ENCODE assay signal across 16 cellular contexts in the genomic region with DNA sequence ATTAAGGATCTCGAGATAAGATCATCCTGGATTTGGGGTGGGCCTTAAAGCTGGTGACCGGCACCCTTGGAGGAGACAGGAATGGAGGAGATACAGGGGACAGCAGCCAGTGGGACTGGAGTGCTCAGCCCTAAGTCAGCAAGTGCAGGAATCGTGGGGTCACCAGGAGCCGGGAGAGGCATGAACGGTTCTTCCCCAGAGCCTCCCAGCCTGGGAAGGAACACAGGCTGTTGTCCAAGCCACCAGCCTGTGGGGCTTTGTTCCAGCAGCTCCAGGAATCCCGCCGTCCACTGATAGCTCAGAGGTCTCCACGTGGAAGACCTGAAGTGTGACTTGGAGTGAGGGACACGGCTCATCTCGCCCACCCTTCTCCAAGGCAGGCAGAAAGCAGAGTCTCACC. TPM values are rescaled to one million over a fixed set of nuclear protein-coding genes. Genes with fewer than 3 reads are reported as not detected.
DNase-seq lines count a peak whose midpoint lies in the region; ATAC-seq, FAIRE-seq and TF ChIP-seq lines count a peak whose summit lies in the region.
"Had no signal": no experiment of that assay in that cellular context is flagged by ENCODE, and none has a peak within 500 bp of the region (broad histone marks: within the 10 kb centered on the region; RNA-seq: fewer than 3 reads in every experiment).

No MANE protein-coding gene starts in this region.

- H3K27me3 ChIP-seq in HepG2 (ENCODE audit: control insufficient read depth in 1 of 2, insufficient read depth in 2 of 2, low read length in 2 of 2) (no peaks in the 10 kb centered on the region; a peak in 1 of 5 replicates), right lobe of liver (no peaks in the 10 kb centered on the region), H1 (replicated peaks in 1 of 4; ENCODE audit: control insufficient read depth in 3 of 4, extremely low read depth in 1 of 4, insufficient read depth in 3 of 4, low read length in 3 of 4) (no peaks in the 10 kb centered on the region; a peak in 1 of 7 replicates), osteoblast (ENCODE audit: insufficient read depth, low read length) (no peaks in the 10 kb centered on the region), H7 (ENCODE audit: control insufficient read depth, insufficient read depth, low read length) (no peaks in the 10 kb centered on the region)

- H2BK20ac ChIP-seq in H1 (ENCODE audit: low read length) = no peak overlapping the region

- peaks cover 20% of the 10 kb centered on the region for H3K36me3 Mint-ChIP-seq in activated T-helper 17 cell treated with anti-CD3 and anti-CD28 coated beads, Interleukin-2, amount 50 U/mL, for 72 hours (ENCODE audit: low read depth)

- H3K4me3 ChIP-seq in HepG2 (replicated peaks in 1 of 3; ENCODE audit: insufficient read depth in 1 of 3, low read depth in 2 of 3, low read length in 3 of 3) = no peak overlapping the region
- H3K4me3 ChIP-seq in right lobe of liver = no peak overlapping the region
- no peak overlapping the region for H3K4me3 ChIP-seq in H1 (ENCODE audit: extremely low read depth in 1 of 4, insufficient read depth in 2 of 4, low read depth in 3 of 4, low read length in 4 of 4)
- no peak overlapping the region for H3K4me3 ChIP-seq in osteoblast (ENCODE audit: insufficient read depth, low read length)
- H3K4me3 ChIP-seq in H7 (ENCODE audit: insufficient read depth, low read depth, low read length) = no peak overlapping the region

- TF ChIP-seq POLR2A in HepG2 (IDR thresholded peaks at IDR 0.05; ENCODE audit: insufficient read depth in 1 of 2, low read depth in 2 of 2, low read length in 2 of 2) = no peak
- TF ChIP-seq POLR2A in right lobe of liver (IDR thresholded peaks at IDR 0.05) = no peak
- TF ChIP-seq POLR2A in H1 (IDR thresholded peaks at IDR 0.05; ENCODE audit: control extremely low read depth in 1 of 2, low read depth in 2 of 2, low read length in 2 of 2) = no peak

- no peaks in the 10 kb centered on the region for H3K27me3 Mint-ChIP-seq in activated T-helper 17 cell treated with anti-CD3 and anti-CD28 coated beads, Interleukin-2, amount 50 U/mL, for 72 hours

- TF ChIP-seq RAD21 in HepG2 (CRISPR knock-in tag; IDR thresholded peaks at IDR 0.05) (no peak), H1 (IDR thresholded peaks at IDR 0.05 in 1 of 2, conservative IDR thresholded peaks at IDR 0.05 in 1 of 2; ENCODE audit: low read depth in 2 of 2, low read length in 2 of 2) (no peak)

- peaks cover 8% of the 10 kb centered on the region for H3K4me1 Mint-ChIP-seq in activated T-helper 17 cell treated with anti-CD3 and anti-CD28 coated beads, Interleukin-2, amount 50 U/mL, for 72 hours

- H4K8ac ChIP-seq in H1 (ENCODE audit: extremely low read depth, insufficient read depth, low read length) = no peak overlapping the region

- in situ Hi-C loops in HepG2 (cut with HindIII; ENCODE audit: extremely low pct_ligation_motif_present, low pct_unique_long_range_greater_than_20kb) (no loop called here), G401 (cut with HindIII; ENCODE audit: low sequenced_read_pairs) (no loop called here)

- H2AFZ ChIP-seq in HepG2 (ENCODE audit: low read length) = peak overlapping the region; percentile 42
- H2AFZ ChIP-seq in H1 (ENCODE audit: low read length) = no peak overlapping the region
- H2AFZ ChIP-seq in osteoblast (ENCODE audit: low read length) = no peak overlapping the region

- H3K9me3 ChIP-seq in HepG2 (ENCODE audit: low read length) (no peaks in the 10 kb centered on the region), right lobe of liver (no peaks in the 10 kb centered on the region), H1 (ENCODE audit: insufficient read depth in 2 of 2, low read depth in 1 of 2, low read length in 1 of 2) (no peaks in the 10 kb centered on the region), osteoblast (ENCODE audit: low read depth, low read length) (no peaks in the 10 kb centered on the region)
- H3K9me3 ChIP-seq: Caco-2 had no signal

- no peaks in the 10 kb centered on the region for H3K9me3 Mint-ChIP-seq in activated T-helper 17 cell treated with anti-CD3 and anti-CD28 coated beads, Interleukin-2, amount 50 U/mL, for 72 hours
- H3K9me3 Mint-ChIP-seq: CD14-positive monocyte; CD8-positive, alpha-beta memory T cell had no signal

- peaks cover 6% of the 10 kb centered on the region; the same call in 1 of the 2 replicates for H3K23me2 ChIP-seq in H1 (ENCODE audit: low read depth, low read length)

- TF ChIP-seq EP300 in HepG2 (IDR thresholded peaks at IDR 0.05; ENCODE audit: low read depth in 2 of 2, low read length in 2 of 2) (no peak), HepG2 (CRISPR knock-in tag; IDR thresholded peaks at IDR 0.05; ENCODE audit: borderline replicate concordance) (no peak), H1 (IDR thresholded peaks at IDR 0.05; ENCODE audit: borderline replicate concordance in 1 of 2, low read depth in 2 of 2, low read length in 2 of 2) (no peak)

- POLR2A ChIA-PET in HepG2 (lab: Yijun Ruan, JAX) (interaction anchor here (0.7 kb wide), 1 partner anchor 48 kb away, joined by 3 read pairs; the partner anchor contains the start of gene RAB40B), H1 (lab: Charles Lee; ENCODE audit: partially characterized antibody) (interaction anchor here (0.5 kb wide), 1 partner anchor 39 kb away, joined by 3 read pairs; no protein-coding TSS in a partner anchor)

- no peak for TF ChIP-seq CTCF in HepG2 (CRISPR knock-in tag; IDR thresholded peaks at IDR 0.05)
- TF ChIP-seq CTCF in right lobe of liver (IDR thresholded peaks at IDR 0.05) = no peak
- no peak for TF ChIP-seq CTCF in H1 (IDR thresholded peaks at IDR 0.05; ENCODE audit: control extremely low read depth in 1 of 3, insufficient read depth in 1 of 3, low read depth in 1 of 3, low read length in 3 of 3)
- TF ChIP-seq CTCF in osteoblast (IDR thresholded peaks at IDR 0.05; ENCODE audit: extremely low read depth, low read depth, low read length) = no peak

- intact Hi-C loops in HepG2 (cut with micrococcal nuclease; ENCODE audit: unreplicated experiment) = no loop called here
- intact Hi-C loops in right lobe of liver (cut with DNase I) = no loop called here

- no TSS peak for BruUV-seq in HepG2 (replicated peaks; lab: Mats Ljungman, UMichigan)

- no peaks in the 10 kb centered on the region; the same call in 1 of the 2 replicates for H3K79me1 ChIP-seq in H1 (ENCODE audit: low read depth, low read length)

- H3K4me2 ChIP-seq in HepG2 (ENCODE audit: low read depth, low read length) = 0 out of 2 replicates have a peak overlapping the region, but pooled peaks have one; percentile 16
- no peak overlapping the region for H3K4me2 ChIP-seq in H1 (ENCODE audit: insufficient read depth in 1 of 2, low read depth in 2 of 2, low read length in 2 of 2)
- no peak overlapping the region for H3K4me2 ChIP-seq in osteoblast (ENCODE audit: insufficient read depth, low read length)

- no peak overlapping the region for H4K5ac ChIP-seq in H1 (ENCODE audit: insufficient read length, low read depth, low read length)

- H4K20me1 ChIP-seq in HepG2 (ENCODE audit: insufficient read depth, low read length) = peaks cover 20% of the 10 kb centered on the region
- peaks cover 5 to 7% of the 10 kb centered on the region in 2 experiments for H4K20me1 ChIP-seq in H1 (replicated peaks in 1 of 2; ENCODE audit: control insufficient read depth in 1 of 2, insufficient read depth in 2 of 2, low read length in 2 of 2)
- peaks cover 19% of the 10 kb centered on the region for H4K20me1 ChIP-seq in osteoblast (ENCODE audit: insufficient read depth, low read length)

- 33% methylated on average over 7 of the region's 10 CpGs for WGBS in HepG2 (ENCODE audit: low lambda C conversion rate)
- WGBS in right lobe of liver (ENCODE audit: insufficient coverage, low coverage, low lambda C conversion rate, missing lambda C conversion rate) = 80% methylated on average over 7 of the region's 10 CpGs
- WGBS in H1 (ENCODE audit: extremely low coverage in 1 of 2, insufficient coverage in 1 of 2, insufficient read length in 1 of 2, insufficient replicate concordance in 2 of 2, low coverage in 1 of 2, low lambda C conversion rate in 2 of 2, missing lambda C conversion rate in 1 of 2), 2 experiments = 86% methylated on average over 10 of the region's 10 CpGs; no CpG with 5 or more reads in 1 of the 2 experiments

- H3K27ac Mint-ChIP-seq in activated T-helper 17 cell treated with anti-CD3 and anti-CD28 coated beads, Interleukin-2, amount 50 U/mL, for 72 hours = peak overlapping the region; percentile 72

- H3K4me1 ChIP-seq in HepG2 (ENCODE audit: insufficient read depth, low read length) = peaks cover 57% of the 10 kb centered on the region
- peaks cover 0 to 18% (median 4%) of the 10 kb centered on the region in 4 donors for H3K4me1 ChIP-seq in right lobe of liver
- H3K4me1 ChIP-seq in H1 (replicated peaks in 1 of 4; ENCODE audit: control insufficient read depth in 3 of 4, insufficient read depth in 4 of 4, low read length in 3 of 4) = peaks cover 0 to 8% (median 3%) of the 10 kb centered on the region in 4 experiments; a peak in 5 of 7 replicates
- peaks cover 10% of the 10 kb centered on the region for H3K4me1 ChIP-seq in osteoblast (ENCODE audit: insufficient read depth, low read length)

- H2BK120ac ChIP-seq in H1 (replicated peaks; ENCODE audit: low read depth, low read length) = no peak overlapping the region

- 0 out of 2 replicates have a peak overlapping the region, but pooled peaks have one; percentile 12 for H2BK15ac ChIP-seq in H1 (ENCODE audit: low read length)

- no peak for FAIRE-seq in HepG2 (lab: Jason Lieb, UNC)
- FAIRE-seq in H1 (lab: Jason Lieb, UNC) = no peak
- FAIRE-seq: A204.1, H54, HTR-8/SVneo had no signal

- ATAC-seq in HepG2 (no peak), right lobe of liver (no peak), HG02840 (IDR thresholded peaks at IDR 0.05; ENCODE audit: low FRiP score, unreplicated experiment) (no peak)
- no peak for ATAC-seq in activated T-helper 17 cell treated with anti-CD3 and anti-CD28 coated beads, Interleukin-2, amount 50 U/mL, for 72 hours (replicated peaks)

- no peak overlapping the region for H4K91ac ChIP-seq in H1 (replicated peaks; ENCODE audit: insufficient read length, low read length)

- H3K23ac ChIP-seq in H1 (ENCODE audit: insufficient read length) = no peak overlapping the region

- no peak overlapping the region for H3K4ac ChIP-seq in H1 (replicated peaks; ENCODE audit: insufficient read length, low read depth, low read length)

- no peak overlapping the region for H3K14ac ChIP-seq in H1 (ENCODE audit: insufficient read length)

- H2BK5ac ChIP-seq in H1 (ENCODE audit: low read depth, low read length) = no peak overlapping the region

- H3K79me2 ChIP-seq in HepG2 (ENCODE audit: insufficient read depth, low read length) (peaks cover 21% of the 10 kb centered on the region), H1 (ENCODE audit: control insufficient read depth in 1 of 2, insufficient read depth in 2 of 2, low read length in 2 of 2) (peaks cover 12 to 21% of the 10 kb centered on the region in 2 experiments), osteoblast (ENCODE audit: insufficient read depth, low read length) (peaks cover 22% of the 10 kb centered on the region)

- H3K36me3 ChIP-seq in HepG2 (replicated peaks in 1 of 2; ENCODE audit: control insufficient read depth in 1 of 2, insufficient read depth in 2 of 2, low read length in 2 of 2) (no peaks in the 10 kb centered on the region), right lobe of liver (no peaks in the 10 kb centered on the region), H1 (ENCODE audit: control insufficient read depth in 2 of 4, insufficient read depth in 4 of 4, low read length in 3 of 4) (no peaks in the 10 kb centered on the region), osteoblast (ENCODE audit: insufficient read depth, low read length) (no peaks in the 10 kb centered on the region), H7 (replicated peaks; ENCODE audit: control insufficient read depth, insufficient read depth, low read length) (no peaks in the 10 kb centered on the region)

- no peak overlapping the region for H3K56ac ChIP-seq in H1 (replicated peaks; ENCODE audit: insufficient read length, low read depth, low read length)

- CTCF ChIA-PET in HepG2 (lab: Yijun Ruan, JAX; ENCODE audit: low intra/inter-chr PET ratio, low total read pairs) (no interaction called here), H1 (lab: Charles Lee; ENCODE audit: partially characterized antibody) (interaction anchor here (0.7 to 0.8 kb wide), 2 partner anchors 12 to 82 kb away, joined by 3 to 4 read pairs; no protein-coding TSS in a partner anchor)

- H3K4me3 Mint-ChIP-seq in activated T-helper 17 cell treated with anti-CD3 and anti-CD28 coated beads, Interleukin-2, amount 50 U/mL, for 72 hours = peak overlapping the region; percentile 83
- H3K4me3 Mint-ChIP-seq: CD14-positive monocyte had no signal

- H3K27ac ChIP-seq in HepG2 (ENCODE audit: extremely low read length, insufficient read depth, low read length) (no peak overlapping the region), right lobe of liver (no peak overlapping the region), H1 (ENCODE audit: low read depth, low read length) (no peak overlapping the region), osteoblast (ENCODE audit: low read depth, low read length) (no peak overlapping the region)

- H3K9ac ChIP-seq in HepG2 (ENCODE audit: insufficient read depth, low read depth, low read length) = no peak overlapping the region
- no peak overlapping the region for H3K9ac ChIP-seq in H1 (replicated peaks in 1 of 4; ENCODE audit: extremely low read depth in 1 of 4, low read depth in 3 of 4, low read length in 3 of 4)

- H2BK12ac ChIP-seq in H1 (ENCODE audit: low read depth, low read length) = no peak overlapping the region

- H2AK5ac ChIP-seq in H1 (ENCODE audit: low read depth, low read length) = no peak overlapping the region

- H3K18ac ChIP-seq in H1 (ENCODE audit: extremely low read depth, low read length) = no peak overlapping the region

- DNase-seq in HepG2 (ENCODE audit: low spot score) = no peak
- DNase-seq in right lobe of liver = no peak
- no peak for DNase-seq in H1 (ENCODE audit: low read depth in 1 of 2, low spot score in 2 of 2)
- DNase-seq in osteoblast (ENCODE audit: insufficient read length, low spot score, missing footprints) = peak; percentile 66
- DNase-seq in G401 (ENCODE audit: low spot score) = no peak
- DNase-seq in H7 = no peak
- DNase-seq: Caco-2; CD8-positive, alpha-beta memory T cell; DND-41; KBM-7 had no signal

RNA-seq across cellular contexts. Expression of gene WDR45B, which starts 2.5 kb away (rescaled TPM):
- 86.2 and 88.8 TPM in 2 replicates for total RNA-seq in HepG2 (2016; rRNA removed; fragmentation: Illumina TruSeq; extraction: Trizol)
- total RNA-seq in HepG2 (2016; cell fraction: cytosol; rRNA removed; fragmentation: Illumina TruSeq; extraction: Trizol; ENCODE audit: low read depth) = 59.9 and 62.3 TPM in 2 replicates
- 80.2 and 87.6 TPM in 2 replicates for total RNA-seq in HepG2 (2016; cell fraction: insoluble cytoplasmic fraction; rRNA removed; fragmentation: Illumina TruSeq; extraction: Trizol)
- total RNA-seq in HepG2 (2016; cell fraction: membrane; rRNA removed; fragmentation: Illumina TruSeq; extraction: Trizol) = 148 and 149 TPM in 2 replicates
- 45.2 and 55.4 TPM in 2 replicates for total RNA-seq in HepG2 (2016; cell fraction: nucleus; rRNA removed; fragmentation: Illumina TruSeq; extraction: Trizol)
- polyA plus RNA-seq in HepG2 (2011; rRNA removed) = 153 and 155 TPM in 2 replicates
- polyA plus RNA-seq in HepG2 (2011; cell fraction: cytosol; rRNA removed) = 121 and 131 TPM in 2 replicates
- polyA plus RNA-seq in HepG2 (2011; cell fraction: nucleus; rRNA removed) = 186 and 214 TPM in 2 replicates
- polyA plus RNA-seq in HepG2 (2012) = 124 and 164 TPM in 2 replicates
- 65.9 and 70.7 TPM in 2 replicates for polyA plus RNA-seq in HepG2 (2016; cell fraction: cytosol; fragmentation: Illumina TruSeq; extraction: Trizol; ENCODE audit: low read depth)
- polyA plus RNA-seq in HepG2 (2016; cell fraction: insoluble cytoplasmic fraction; fragmentation: Illumina TruSeq; extraction: Trizol; ENCODE audit: low read depth) = 89.4 and 101 TPM in 2 replicates
- 129 and 138 TPM in 2 replicates for polyA plus RNA-seq in HepG2 (2016; cell fraction: membrane; fragmentation: Illumina TruSeq; extraction: Trizol; ENCODE audit: low read depth)
- polyA plus RNA-seq in HepG2 (2016; cell fraction: nucleus; fragmentation: Illumina TruSeq; extraction: Trizol; ENCODE audit: insufficient read depth, low read depth) = 81.4 and 81.5 TPM in 2 replicates
- polyA minus RNA-seq in HepG2 (2011; rRNA and poly(A)+ RNA removed; ENCODE audit: low replicate concordance) = 68.7 and 113 TPM in 2 replicates
- polyA minus RNA-seq in HepG2 (2011; cell fraction: cytosol; rRNA and poly(A)+ RNA removed) = 60.7 and 64.4 TPM in 2 replicates
- 61.5 and 68.1 TPM in 2 replicates for polyA minus RNA-seq in HepG2 (2011; cell fraction: nucleus; rRNA and poly(A)+ RNA removed)
- total RNA-seq in right lobe of liver = 10 to 100 TPM; 27.7 to 40.7 (median 31.6) TPM
- 100 to 1,000 TPM in 1 of 2 donors, 10 to 100 TPM in 1; 66.0 to 204 TPM for total RNA-seq in activated T-helper 17 cell treated with anti-CD3 and anti-CD28 coated beads, Interleukin-2, amount 50 U/mL, for 72 hours
- total RNA-seq in H1 (2021; fragmentation: NEBNext Ultra II Directional; extraction: Animal tissue kit (Norgen Biotek cat#: 25700)) = 82.0 and 88.8 TPM in 2 replicates
- polyA plus RNA-seq in H1 (2011; rRNA removed) = 100 and 101 TPM in 2 replicates
- polyA plus RNA-seq in H1 (2011; cell fraction: cytosol; rRNA removed) = 110 TPM
- 107 TPM for polyA plus RNA-seq in H1 (2011; cell fraction: nucleus; rRNA removed)
- 81.1 to 86.2 TPM (median 86.2 TPM) in 4 replicates for polyA plus RNA-seq in H1 (2012, experiment 1 of 2)
- polyA plus RNA-seq in H1 (2012, experiment 2 of 2) = 57.9 TPM
- polyA plus RNA-seq in H1 (2013, experiment 1 of 2) = 70.1 TPM
- polyA plus RNA-seq in H1 (2013, experiment 2 of 2) = 72.8 TPM
- 93.1 and 96.5 TPM in 2 replicates for polyA minus RNA-seq in H1 (2011; rRNA and poly(A)+ RNA removed)
- polyA minus RNA-seq in H1 (2011; cell fraction: cytosol; rRNA and poly(A)+ RNA removed) = 50.5 TPM
- 34.8 TPM for polyA minus RNA-seq in H1 (2011; cell fraction: nucleus; rRNA and poly(A)+ RNA removed)
- 66.2 and 66.3 TPM in 2 replicates for total RNA-seq in osteoblast
- total RNA-seq in G401 (2014; rRNA removed; shearing (Covaris generic)) = 109 and 117 TPM in 2 replicates
- 131 and 150 TPM in 2 replicates for total RNA-seq in H7 (2014; rRNA removed; shearing (Covaris generic))

RNA-seq across cellular contexts. Expression of gene RAB40B, which starts 47.8 kb away (rescaled TPM):
- 4.4 and 6.2 TPM in 2 replicates for total RNA-seq in HepG2 (2016; rRNA removed; fragmentation: Illumina TruSeq; extraction: Trizol)
- total RNA-seq in HepG2 (2016; cell fraction: cytosol; rRNA removed; fragmentation: Illumina TruSeq; extraction: Trizol; ENCODE audit: low read depth) = 8.6 and 11.9 TPM in 2 replicates
- total RNA-seq in HepG2 (2016; cell fraction: insoluble cytoplasmic fraction; rRNA removed; fragmentation: Illumina TruSeq; extraction: Trizol) = 6.2 and 7.4 TPM in 2 replicates
- 18.5 and 22.6 TPM in 2 replicates for total RNA-seq in HepG2 (2016; cell fraction: membrane; rRNA removed; fragmentation: Illumina TruSeq; extraction: Trizol)
- 3.7 TPM in 2 replicates for total RNA-seq in HepG2 (2016; cell fraction: nucleus; rRNA removed; fragmentation: Illumina TruSeq; extraction: Trizol)
- 6.5 and 7.2 TPM in 2 replicates for polyA plus RNA-seq in HepG2 (2011; rRNA removed)
- 5.7 and 9.9 TPM in 2 replicates for polyA plus RNA-seq in HepG2 (2011; cell fraction: cytosol; rRNA removed)
- 10.8 and 12.6 TPM in 2 replicates for polyA plus RNA-seq in HepG2 (2011; cell fraction: nucleus; rRNA removed)
- 6.2 and 7.3 TPM in 2 replicates for polyA plus RNA-seq in HepG2 (2012)
- 25.0 and 26.7 TPM in 2 replicates for polyA plus RNA-seq in HepG2 (2016; cell fraction: cytosol; fragmentation: Illumina TruSeq; extraction: Trizol; ENCODE audit: low read depth)
- 7.0 and 7.6 TPM in 2 replicates for polyA plus RNA-seq in HepG2 (2016; cell fraction: insoluble cytoplasmic fraction; fragmentation: Illumina TruSeq; extraction: Trizol; ENCODE audit: low read depth)
- 27.5 and 28.9 TPM in 2 replicates for polyA plus RNA-seq in HepG2 (2016; cell fraction: membrane; fragmentation: Illumina TruSeq; extraction: Trizol; ENCODE audit: low read depth)
- 8.7 and 12.0 TPM in 2 replicates for polyA plus RNA-seq in HepG2 (2016; cell fraction: nucleus; fragmentation: Illumina TruSeq; extraction: Trizol; ENCODE audit: insufficient read depth, low read depth)
- polyA minus RNA-seq in HepG2 (2011; rRNA and poly(A)+ RNA removed; ENCODE audit: low replicate concordance) = 3.1 and 8.9 TPM in 2 replicates
- 1.4 and 3.2 TPM in 2 replicates for polyA minus RNA-seq in HepG2 (2011; cell fraction: cytosol; rRNA and poly(A)+ RNA removed)
- 2.7 TPM in 2 replicates for polyA minus RNA-seq in HepG2 (2011; cell fraction: nucleus; rRNA and poly(A)+ RNA removed)
- total RNA-seq in right lobe of liver = 10 to 100 TPM in 3 of 6 experiments, 1 to 10 TPM in 3; 3.7 to 12.5 (median 9.3) TPM
- total RNA-seq in activated T-helper 17 cell treated with anti-CD3 and anti-CD28 coated beads, Interleukin-2, amount 50 U/mL, for 72 hours = 1 to 10 TPM; 1.1 to 2.0 TPM
- 3.1 and 3.3 TPM in 2 replicates for total RNA-seq in H1 (2021; fragmentation: NEBNext Ultra II Directional; extraction: Animal tissue kit (Norgen Biotek cat#: 25700))
- polyA plus RNA-seq in H1 (2011; rRNA removed) = 4.6 and 7.1 TPM in 2 replicates
- 2.9 TPM for polyA plus RNA-seq in H1 (2011; cell fraction: cytosol; rRNA removed)
- 5.8 TPM for polyA plus RNA-seq in H1 (2011; cell fraction: nucleus; rRNA removed)
- 4.1 to 5.9 TPM (median 4.3 TPM) in 4 replicates for polyA plus RNA-seq in H1 (2012, experiment 1 of 2)
- polyA plus RNA-seq in H1 (2012, experiment 2 of 2) = 13.5 TPM
- 2.4 TPM for polyA plus RNA-seq in H1 (2013, experiment 1 of 2)
- 3.6 TPM for polyA plus RNA-seq in H1 (2013, experiment 2 of 2)
- 0.95 and 1.5 TPM in 2 replicates for polyA minus RNA-seq in H1 (2011; rRNA and poly(A)+ RNA removed)
- 1.1 TPM for polyA minus RNA-seq in H1 (2011; cell fraction: cytosol; rRNA and poly(A)+ RNA removed)
- polyA minus RNA-seq in H1 (2011; cell fraction: nucleus; rRNA and poly(A)+ RNA removed) = 1.8 TPM
- 8.3 and 9.1 TPM in 2 replicates for total RNA-seq in osteoblast
- total RNA-seq in G401 (2014; rRNA removed; shearing (Covaris generic)) = 28.7 and 37.8 TPM in 2 replicates
- 0.85 and 1.7 TPM in 2 replicates for total RNA-seq in H7 (2014; rRNA removed; shearing (Covaris generic))
